16 cellular contexts compared by ENCODE assay signal in the genomic region with DNA sequence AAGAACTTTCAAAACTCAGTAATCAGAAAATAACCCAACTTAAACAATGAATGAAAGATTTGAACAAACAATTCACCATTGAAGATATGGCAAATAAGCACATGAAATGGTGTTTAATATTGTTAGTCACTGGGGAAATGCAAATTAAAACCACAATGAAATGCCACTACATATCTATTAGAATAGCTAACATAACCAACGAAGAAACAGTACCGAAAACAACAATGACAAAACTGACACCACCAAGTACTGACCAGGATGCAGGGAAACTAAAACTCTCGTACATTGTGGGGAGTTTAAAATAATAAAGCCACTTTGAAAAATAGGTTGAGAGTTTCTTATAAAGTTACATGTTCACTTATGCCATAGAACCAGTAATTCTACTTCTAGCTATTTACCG.
DNase-seq lines count a peak whose midpoint lies in the region; ATAC-seq and TF ChIP-seq lines count a peak whose summit lies in the region.
"Had no signal": no experiment of that assay in that cellular context is flagged by ENCODE, and none has a peak within 500 bp of the region (broad histone marks: within the 10 kb centered on the region; RNA-seq: fewer than 3 reads in every experiment).

No MANE protein-coding gene starts in this region.

- H3K36me3 ChIP-seq in body of pancreas (replicated peaks in 1 of 2; ENCODE audit: insufficient read depth in 1 of 2, low read depth in 2 of 2), result no peaks in the 10 kb centered on the region
- H3K36me3 ChIP-seq: upper lobe of right lung had no signal

- H3K36me3 Mint-ChIP-seq in osteocyte (ENCODE audit: unreplicated experiment), result no peaks in the 10 kb centered on the region
- no peaks in the 10 kb centered on the region for H3K36me3 Mint-ChIP-seq in stimulated activated memory B cell treated with anti-CD40 and anti-IgM and Interleukin-4, amounts not matched to agents 10 μg/mL and 1 μg/mL and 100 μg/mL, for 72 hours

- TF ChIP-seq CTCF in osteocyte (IDR thresholded peaks at IDR 0.05) (no peak), body of pancreas (IDR thresholded peaks at IDR 0.05) (no peak)

- WGBS in body of pancreas, 2 donors, result 59 to 68% methylated on average over 4 of the region's 4 CpGs

- no peaks in the 10 kb centered on the region for H3K4me1 ChIP-seq in body of pancreas
- H3K4me1 ChIP-seq: upper lobe of right lung had no signal

- H3K27ac ChIP-seq in body of pancreas, result no peak overlapping the region
- H3K27ac ChIP-seq: coronary artery, upper lobe of right lung had no signal

- DNase-seq in osteocyte (ENCODE audit: extremely low spot score, unreplicated experiment) (no peak), body of pancreas (no peak), SK-N-DZ (ENCODE audit: low spot score) (no peak)
- DNase-seq: activated B cell treated with CpG ODN at 0.5 μM for 24 hours; Kasumi-1; NCI-H2029 treated with DMSO at 0.1 percent for 48 hours; posterior cingulate gyrus; SK-N-SH; stimulated activated CD4-positive, alpha-beta T cell treated with anti-CD3 and anti-CD28 coated beads, Interleukin-15, amount 100 ng/mL, for 24 hours; upper lobe of right lung had no signal

- intact Hi-C loops in body of pancreas (cut with DNase I), result no loop called here

- H3K4me3 ChIP-seq in body of pancreas, result no peak overlapping the region
- H3K4me3 ChIP-seq: coronary artery, upper lobe of right lung had no signal

- H3K27ac Mint-ChIP-seq in osteocyte (ENCODE audit: unreplicated experiment), result no peak overlapping the region
- no peak overlapping the region for H3K27ac Mint-ChIP-seq in stimulated activated memory B cell treated with anti-CD40 and anti-IgM and Interleukin-4, amounts not matched to agents 10 μg/mL and 1 μg/mL and 100 μg/mL, for 72 hours
- H3K27ac Mint-ChIP-seq: activated B cell treated with CpG ODN at 0.5 μM for 24 hours had no signal

- no peaks in the 10 kb centered on the region for H3K9me3 Mint-ChIP-seq in osteocyte (ENCODE audit: unreplicated experiment)
- peaks cover 2% of the 10 kb centered on the region for H3K9me3 Mint-ChIP-seq in stimulated activated memory B cell treated with anti-CD40 and anti-IgM and Interleukin-4, amounts not matched to agents 10 μg/mL and 1 μg/mL and 100 μg/mL, for 72 hours
- H3K9me3 Mint-ChIP-seq: activated B cell treated with CpG ODN at 0.5 μM for 24 hours had no signal

- H3K27me3 Mint-ChIP-seq in osteocyte (ENCODE audit: unreplicated experiment), result peaks cover 3% of the 10 kb centered on the region
- no peaks in the 10 kb centered on the region for H3K27me3 Mint-ChIP-seq in stimulated activated memory B cell treated with anti-CD40 and anti-IgM and Interleukin-4, amounts not matched to agents 10 μg/mL and 1 μg/mL and 100 μg/mL, for 72 hours
- H3K27me3 Mint-ChIP-seq: activated B cell treated with CpG ODN at 0.5 μM for 24 hours had no signal

- H3K27me3 ChIP-seq in body of pancreas, result no peaks in the 10 kb centered on the region
- H3K27me3 ChIP-seq: upper lobe of right lung had no signal

- H3K4me3 Mint-ChIP-seq in osteocyte (ENCODE audit: unreplicated experiment), result no peak overlapping the region
- no peak overlapping the region for H3K4me3 Mint-ChIP-seq in stimulated activated memory B cell treated with anti-CD40 and anti-IgM and Interleukin-4, amounts not matched to agents 10 μg/mL and 1 μg/mL and 100 μg/mL, for 72 hours
- H3K4me3 Mint-ChIP-seq: activated B cell treated with CpG ODN at 0.5 μM for 24 hours had no signal

- H3K9me3 ChIP-seq in body of pancreas, result no peaks in the 10 kb centered on the region
- H3K9me3 ChIP-seq: SK-N-SH, upper lobe of right lung had no signal

- no peak for TF ChIP-seq POLR2A in body of pancreas (IDR thresholded peaks at IDR 0.05)

- H3K4me1 Mint-ChIP-seq in osteocyte (ENCODE audit: unreplicated experiment), result no peaks in the 10 kb centered on the region
- H3K4me1 Mint-ChIP-seq in stimulated activated memory B cell treated with anti-CD40 and anti-IgM and Interleukin-4, amounts not matched to agents 10 μg/mL and 1 μg/mL and 100 μg/mL, for 72 hours, result peaks cover 38% of the 10 kb centered on the region

- ATAC-seq in GM18508 (IDR thresholded peaks at IDR 0.05; ENCODE audit: insufficient read depth, unreplicated experiment), result peak; percentile 82
- ATAC-seq in GM21360 (IDR thresholded peaks at IDR 0.05; ENCODE audit: unreplicated experiment), result peak; percentile 89
- peak; percentile 72 for ATAC-seq in HG02884 (IDR thresholded peaks at IDR 0.05; ENCODE audit: unreplicated experiment)
- ATAC-seq in HG03457 (IDR thresholded peaks at IDR 0.05; ENCODE audit: unreplicated experiment), result peak; percentile 54
- ATAC-seq in body of pancreas, result no peak
- no peak for ATAC-seq in stimulated activated memory B cell treated with anti-CD40 and anti-IgM and Interleukin-4, amounts not matched to agents 10 μg/mL and 1 μg/mL and 100 μg/mL, for 72 hours
- ATAC-seq: upper lobe of right lung had no signal

Comparison
In these comparisons a context has a peak if more than half of its experiments do, and no peak if none do; other contexts are left out.
1. ATAC-seq: peak in GM18508 (single experiment), GM21360 (single experiment), HG02884 (single experiment) and HG03457 (single experiment); none in body of pancreas (single experiment) and stimulated activated memory B cell treated with anti-CD40 and anti-IgM and Interleukin-4, amounts not matched to agents 10 μg/mL and 1 μg/mL and 100 μg/mL, for 72 hours (single experiment).